23 cellular contexts compared by ENCODE assay signal in the genomic region with DNA sequence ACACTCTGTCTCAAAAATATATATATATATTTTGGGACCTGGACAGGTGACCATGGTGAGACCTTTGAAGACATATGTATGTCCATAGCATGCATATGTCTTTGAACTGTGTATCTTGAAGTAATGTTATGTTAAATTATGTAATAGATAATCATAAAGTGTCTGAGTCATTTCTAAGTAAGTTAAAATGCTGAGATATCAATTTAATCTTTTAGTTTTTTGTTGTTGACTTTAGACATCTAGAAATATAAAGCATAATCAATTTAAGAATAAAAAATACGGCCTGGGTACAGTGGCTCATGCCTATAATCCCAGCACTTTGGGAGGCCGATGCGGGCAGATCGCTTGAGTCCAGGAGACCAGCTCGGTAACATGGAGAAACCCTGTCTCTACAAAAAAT. TPM values are rescaled to one million over a fixed set of nuclear protein-coding genes. Genes with fewer than 3 reads are reported as not detected.
DNase-seq lines count a peak whose midpoint lies in the region; ATAC-seq, FAIRE-seq and TF ChIP-seq lines count a peak whose summit lies in the region.
"Had no signal": no experiment of that assay in that cellular context is flagged by ENCODE, and none has a peak within 500 bp of the region (broad histone marks: within the 10 kb centered on the region; RNA-seq: fewer than 3 reads in every experiment).

No MANE protein-coding gene starts in this region.

- no peak for FAIRE-seq in GM12878 (lab: Jason Lieb, UNC)
- FAIRE-seq: A549 had no signal

- no peaks in the 10 kb centered on the region for H3F3A ChIP-seq in GM23338 (replicated peaks; ENCODE audit: low read depth)

- peak overlapping the region; percentile 94 for H3K27ac ChIP-seq in Karpas-422 (ENCODE audit: low read length)
- peak overlapping the region; percentile 94 for H3K27ac ChIP-seq in OCI-LY7 (ENCODE audit: low read depth, low read length, poor library complexity, severe bottlenecking)
- H3K27ac ChIP-seq in GM12878 (ENCODE audit: control insufficient read depth, insufficient read depth) = peak overlapping the region; percentile 91
- H3K27ac ChIP-seq in upper lobe of left lung = no peak overlapping the region
- no peak overlapping the region for H3K27ac ChIP-seq in GM23338 (ENCODE audit: low read depth)
- H3K27ac ChIP-seq: 22Rv1; A549; BLaER1 treated with 17β-estradiol and CSF1 and Interleukin-3, amounts not matched to agents 10 nM and 100 nM; C4-2B had no signal

- H2AFZ ChIP-seq in Karpas-422 (ENCODE audit: low read length) = no peak overlapping the region
- H2AFZ ChIP-seq in OCI-LY7 (ENCODE audit: low read length) = no peak overlapping the region
- H2AFZ ChIP-seq in GM12878 (ENCODE audit: control insufficient read depth, low read depth, low read length) = no peak overlapping the region
- H2AFZ ChIP-seq in GM23338 = no peak overlapping the region

- DNase-seq in Karpas-422 = no peak
- DNase-seq in OCI-LY7 (ENCODE audit: low spot score) = no peak
- no peak for DNase-seq in GM12878 (ENCODE audit: low read depth, low spot score)
- no peak for DNase-seq in upper lobe of left lung
- no peak for DNase-seq in GM23338 (ENCODE audit: low spot score)
- DNase-seq in activated CD4-positive, alpha-beta T cell treated with anti-CD3 and anti-CD28 coated beads for 4 hours = no peak
- DNase-seq: AML-193; CD4-positive, alpha-beta memory T cell; CD8-positive, alpha-beta memory T cell; COR-L47; DMS 273 treated with DMSO at 0.1 percent for 48 hours; DMS153; DMS53; DMS79; DND-41; EL; GDM1 had no signal

- TF ChIP-seq CTCF in OCI-LY7 (conservative IDR thresholded peaks at IDR 0.05; ENCODE audit: low read length) (no peak), GM12878 (IDR thresholded peaks at IDR 0.05 in 2 of 3, conservative IDR thresholded peaks at IDR 0.05 in 1 of 3; ENCODE audit: control insufficient read depth in 2 of 3, extremely low read depth in 1 of 3, insufficient read depth in 1 of 3, low read depth in 3 of 3, low read length in 3 of 3) (no peak), upper lobe of left lung (IDR thresholded peaks at IDR 0.05) (no peak), GM23338 (conservative IDR thresholded peaks at IDR 0.05; ENCODE audit: low read depth in 2 of 2) (no peak)

- intact Hi-C loops in OCI-LY7 (cut with micrococcal nuclease; ENCODE audit: unreplicated experiment) = loop anchor here (5.0 kb wide), 1 partner anchor 51 kb away; no protein-coding TSS in a partner anchor
- intact Hi-C loops in GM12878 (cut with micrococcal nuclease; ENCODE audit: unreplicated experiment) = no loop called here

- BruUV-seq in OCI-LY7 (replicated peaks; lab: Mats Ljungman, UMichigan) = no TSS peak
- BruUV-seq in GM12878 (replicated peaks; lab: Mats Ljungman, UMichigan) = no TSS peak

- CTCF ChIA-PET in OCI-LY7 (lab: Charles Lee; ENCODE audit: unreplicated experiment) (no interaction called here), GM12878 (lab: Yijun Ruan, JAX) (interaction anchor here (1.4 to 2.5 kb wide), 2 partner anchors 12 to 49 kb away, joined by 3 to 14 read pairs; a partner anchor contains a TSS)

- H3K4me2 ChIP-seq in Karpas-422 (ENCODE audit: low read depth, low read length, poor library complexity, severe bottlenecking) (peak overlapping the region; percentile 66), OCI-LY7 (ENCODE audit: low read length) (peak overlapping the region; percentile 75), GM12878 (ENCODE audit: control insufficient read depth, insufficient read depth) (peak overlapping the region; percentile 92), GM23338 (no peak overlapping the region)
- H3K4me2 ChIP-seq: A549; BLaER1 treated with 17β-estradiol and CSF1 and Interleukin-3, amounts not matched to agents 10 nM and 100 nM had no signal

- H4K20me1 ChIP-seq in Karpas-422 (ENCODE audit: insufficient read depth, low read depth, low read length) = no peaks in the 10 kb centered on the region
- no peaks in the 10 kb centered on the region for H4K20me1 ChIP-seq in OCI-LY7 (ENCODE audit: insufficient read depth, low read length)
- no peaks in the 10 kb centered on the region for H4K20me1 ChIP-seq in GM12878 (ENCODE audit: control insufficient read depth, insufficient read depth)
- H4K20me1 ChIP-seq in GM23338 (replicated peaks; ENCODE audit: insufficient read depth) = no peaks in the 10 kb centered on the region
- H4K20me1 ChIP-seq: BLaER1 treated with 17β-estradiol and CSF1 and Interleukin-3, amounts not matched to agents 10 nM and 100 nM had no signal

- H3K27me3 ChIP-seq in Karpas-422 (ENCODE audit: low read length) (no peaks in the 10 kb centered on the region), GM12878 (replicated peaks in 1 of 2; ENCODE audit: control insufficient read depth in 2 of 2, insufficient read depth in 2 of 2, low read length in 1 of 2) (no peaks in the 10 kb centered on the region), upper lobe of left lung (no peaks in the 10 kb centered on the region), GM23338 (ENCODE audit: insufficient read depth) (no peaks in the 10 kb centered on the region)
- H3K27me3 ChIP-seq: BLaER1 treated with 17β-estradiol and CSF1 and Interleukin-3, amounts not matched to agents 10 nM and 100 nM had no signal

- no peak for TF ChIP-seq RAD21 in GM12878 (IDR thresholded peaks at IDR 0.05; ENCODE audit: insufficient read depth, low read depth, low read length)

- H3K36me3 ChIP-seq in Karpas-422 (ENCODE audit: insufficient read depth, low read length) = no peaks in the 10 kb centered on the region
- H3K36me3 ChIP-seq in OCI-LY7 (ENCODE audit: insufficient read depth, low read length) = peaks cover 51% of the 10 kb centered on the region
- H3K36me3 ChIP-seq in GM12878 (ENCODE audit: control insufficient read depth in 2 of 2, insufficient read depth in 2 of 2, low read length in 1 of 2) = no peaks in the 10 kb centered on the region
- H3K36me3 ChIP-seq in upper lobe of left lung = peaks cover 0 to 3% (median 0%) of the 10 kb centered on the region in 4 donors
- 0 out of 2 replicates have a peak, but pooled peaks cover 5% of the 10 kb centered on the region for H3K36me3 ChIP-seq in GM23338 (ENCODE audit: insufficient read depth)

- no peaks in the 10 kb centered on the region for H3K79me2 ChIP-seq in Karpas-422 (ENCODE audit: low read length)
- H3K79me2 ChIP-seq in OCI-LY7 (ENCODE audit: insufficient read depth, low read depth, low read length) = no peaks in the 10 kb centered on the region
- H3K79me2 ChIP-seq in GM12878 (ENCODE audit: control insufficient read depth, insufficient read depth, low read length) = no peaks in the 10 kb centered on the region
- H3K79me2 ChIP-seq in GM23338 (replicated peaks; ENCODE audit: insufficient read depth) = no peaks in the 10 kb centered on the region

- H3K4me3 ChIP-seq in Karpas-422 (ENCODE audit: low read length) = 0 out of 2 replicates have a peak overlapping the region, but pooled peaks have one; percentile 53
- peak overlapping the region; percentile 49 for H3K4me3 ChIP-seq in OCI-LY7 (ENCODE audit: low read depth, low read length, poor library complexity, severe bottlenecking)
- no peak overlapping the region for H3K4me3 ChIP-seq in GM12878
- H3K4me3 ChIP-seq in upper lobe of left lung = no peak overlapping the region
- H3K4me3 ChIP-seq in GM23338 = no peak overlapping the region
- H3K4me3 ChIP-seq: A549; BLaER1 treated with 17β-estradiol and CSF1 and Interleukin-3, amounts not matched to agents 10 nM and 100 nM had no signal

- no peaks in the 10 kb centered on the region for H3K9me3 Mint-ChIP-seq in GM23338
- H3K9me3 Mint-ChIP-seq: CD4-positive, alpha-beta memory T cell; CD4-positive, CD25-positive, alpha-beta regulatory T cell; CD8-positive, alpha-beta memory T cell had no signal

- no peak overlapping the region for H3K4me3 Mint-ChIP-seq in GM23338
- H3K4me3 Mint-ChIP-seq: CD4-positive, alpha-beta memory T cell; CD8-positive, alpha-beta memory T cell had no signal

- H3K9me3 ChIP-seq in Karpas-422 (ENCODE audit: low read length) = no peaks in the 10 kb centered on the region
- 0 out of 2 replicates have a peak, but pooled peaks cover 5% of the 10 kb centered on the region for H3K9me3 ChIP-seq in OCI-LY7 (ENCODE audit: low read length)
- no peaks in the 10 kb centered on the region for H3K9me3 ChIP-seq in GM12878 (replicated peaks; ENCODE audit: control insufficient read depth, insufficient read depth, low read length)
- H3K9me3 ChIP-seq in upper lobe of left lung = no peaks in the 10 kb centered on the region
- H3K9me3 ChIP-seq: A549; BLaER1 treated with 17β-estradiol and CSF1 and Interleukin-3, amounts not matched to agents 10 nM and 100 nM had no signal

- TF ChIP-seq EP300 in GM12878 (IDR thresholded peaks at IDR 0.05; ENCODE audit: borderline replicate concordance in 1 of 2, control insufficient read depth in 1 of 2, low read depth in 2 of 2, low read length in 2 of 2) (no peak), upper lobe of left lung (IDR thresholded peaks at IDR 0.05) (no peak)

- no peaks in the 10 kb centered on the region for H3K4me1 Mint-ChIP-seq in GM23338
- H3K4me1 Mint-ChIP-seq: CD4-positive, alpha-beta memory T cell; CD8-positive, alpha-beta memory T cell had no signal

- H3K9ac ChIP-seq in Karpas-422 (ENCODE audit: low read length) (no peak overlapping the region), GM12878 (ENCODE audit: control insufficient read depth, insufficient read depth, low read length) (no peak overlapping the region)
- H3K9ac ChIP-seq: BLaER1 treated with 17β-estradiol and CSF1 and Interleukin-3, amounts not matched to agents 10 nM and 100 nM had no signal

- WGBS in GM12878 (ENCODE audit: insufficient coverage, insufficient replicate concordance, low lambda C conversion rate, missing lambda C conversion rate) = 97% methylated on average over 5 of the region's 5 CpGs
- WGBS in upper lobe of left lung, 2 donors = 97 to 99% methylated on average over 5 of the region's 5 CpGs

- H3K27me3 Mint-ChIP-seq in GM23338 (ENCODE audit: insufficient read depth, low read depth, poor library complexity) = peaks cover 4% of the 10 kb centered on the region
- H3K27me3 Mint-ChIP-seq: B cell; CD4-positive, alpha-beta memory T cell; CD4-positive, CD25-positive, alpha-beta regulatory T cell; CD8-positive, alpha-beta memory T cell had no signal

- RAD21 ChIA-PET in GM12878 (lab: Charles Lee; ENCODE audit: unreplicated experiment) = interaction anchor here (0.7 to 2.0 kb wide), 5 partner anchors 12 to 156 kb away, joined by 3 to 11 read pairs (median 3); a partner anchor contains a TSS

- H3K9me2 ChIP-seq in Karpas-422 (replicated peaks; ENCODE audit: insufficient read depth, low read length) (no peaks in the 10 kb centered on the region), OCI-LY7 (ENCODE audit: insufficient read depth, low read length) (no peaks in the 10 kb centered on the region), GM23338 (ENCODE audit: insufficient read depth) (no peaks in the 10 kb centered on the region)

- in situ Hi-C loops in GM12878 (cut with MboI) = no loop called here

- H3K4me1 ChIP-seq in Karpas-422 (ENCODE audit: low read length) (peaks cover 30% of the 10 kb centered on the region), OCI-LY7 (ENCODE audit: insufficient read depth, low read length, poor library complexity, severe bottlenecking) (peaks cover 47% of the 10 kb centered on the region), GM12878 (ENCODE audit: control insufficient read depth, insufficient read depth, low read length) (peaks cover 23% of the 10 kb centered on the region), upper lobe of left lung (no peaks in the 10 kb centered on the region), GM23338 (ENCODE audit: insufficient read depth) (no peaks in the 10 kb centered on the region)
- H3K4me1 ChIP-seq: A549 had no signal

- no peak for ATAC-seq in GM12878
- ATAC-seq in upper lobe of left lung (ENCODE audit: low FRiP score in 2 of 2) = no peak
- no peak for ATAC-seq in GM23338
- ATAC-seq: A549 had no signal

- POLR2A ChIA-PET in OCI-LY7 (lab: Charles Lee) (interaction anchor here (1.2 to 1.3 kb wide), 3 partner anchors 10 to 13 kb away, joined by 3 to 5 read pairs (median 3); no protein-coding TSS in a partner anchor), GM12878 (lab: Charles Lee) (interaction anchor here (1.0 kb wide), 1 partner anchor 17 kb away, joined by 3 read pairs; no protein-coding TSS in a partner anchor)

- SMC1A ChIA-PET in GM12878 (lab: Charles Lee; ENCODE audit: uncharacterized antibody, unreplicated experiment) = interaction anchor here (0.9 to 2.6 kb wide), 5 partner anchors 10 to 147 kb away, joined by 3 to 10 read pairs (median 3); no protein-coding TSS in a partner anchor

- peaks cover 22% of the 10 kb centered on the region; the same call in 2 of the 3 replicates for H3K36me3 Mint-ChIP-seq in GM23338 (ENCODE audit: low read depth)
- H3K36me3 Mint-ChIP-seq: CD4-positive, CD25-positive, alpha-beta regulatory T cell had no signal

- H3K27ac Mint-ChIP-seq in GM23338 = no peak overlapping the region

- no peak for TF ChIP-seq POLR2A in GM12878 (IDR thresholded peaks at IDR 0.05; ENCODE audit: low read depth, low read length)
- no peak for TF ChIP-seq POLR2A in upper lobe of left lung (IDR thresholded peaks at IDR 0.05)

RNA-seq across cellular contexts. Expression of a gene that starts 12.7 kb away (rescaled TPM):
- 56.2 and 60.2 TPM in 2 replicates for total RNA-seq in Karpas-422 (2014; rRNA removed; shearing (Covaris generic); ENCODE audit: low replicate concordance)
- 55.7 and 62.7 TPM in 2 replicates for total RNA-seq in OCI-LY7 (2014; rRNA removed; shearing (Covaris generic))
- total RNA-seq in OCI-LY7 (2022) = 74.5 and 79.3 TPM in 2 replicates
- 194 and 205 TPM in 2 replicates for total RNA-seq in GM12878 (2013; cell fraction: nucleolus; rRNA removed)
- 26.8 and 30.1 TPM in 2 replicates for total RNA-seq in GM12878 (2014; rRNA removed)
- 40.9 and 44.0 TPM in 2 replicates for total RNA-seq in GM12878 (2014; rRNA removed; fragmentation: Illumina TruSeq; extraction: Trizol)
- 36.3 and 39.3 TPM in 2 replicates for total RNA-seq in GM12878 (2021)
- 19.4 TPM for polyA plus RNA-seq in GM12878 (2011; ENCODE audit: low read depth)
- 30.2 and 34.9 TPM in 2 replicates for polyA plus RNA-seq in GM12878 (2011; rRNA removed)
- polyA plus RNA-seq in GM12878 (2011; cell fraction: cytosol; rRNA removed) = 19.5 and 20.7 TPM in 2 replicates
- polyA plus RNA-seq in GM12878 (2011; cell fraction: nucleus; rRNA removed) = 30.7 and 35.8 TPM in 2 replicates
- 20.4 and 24.3 TPM in 2 replicates for polyA plus RNA-seq in GM12878 (2012)
- polyA plus RNA-seq in GM12878 (2014; fragmentation: Illumina TruSeq; extraction: Trizol) = 44.9 and 52.2 TPM in 2 replicates
- polyA plus RNA-seq in GM12878 (2014; fragmentation: Nextera tagmentation; extraction: Ambion mirVana) = 1 to 10 TPM; 8.4 to 8.5 TPM
- 19.1 and 22.2 TPM in 2 replicates for polyA plus RNA-seq in GM12878 (2014; rRNA removed)
- 10 to 100 TPM; 21.6 to 21.9 TPM for polyA plus RNA-seq in GM12878 (2016; fragmentation: Nextera tagmentation; extraction: Ambion mirVana)
- polyA minus RNA-seq in GM12878 (2011; rRNA and poly(A)+ RNA removed) = 51.7 and 65.0 TPM in 2 replicates
- polyA minus RNA-seq in GM12878 (2011; cell fraction: cytosol; rRNA and poly(A)+ RNA removed) = 24.2 and 25.0 TPM in 2 replicates
- 33.9 and 56.1 TPM in 2 replicates for polyA minus RNA-seq in GM12878 (2011; cell fraction: nucleus; rRNA and poly(A)+ RNA removed)
- 100 to 1,000 TPM in 1 of 6 donors, 10 to 100 TPM in 5; 33.8 to 111 (median 53.5) TPM for total RNA-seq in upper lobe of left lung
- total RNA-seq in GM23338 (2014; rRNA removed; shearing (Covaris generic)) = 37.6 and 45.2 TPM in 2 replicates
- 14.0 and 16.7 TPM in 2 replicates for polyA plus RNA-seq in GM23338 (2016; fragmentation: Nextera tagmentation; extraction: Ambion mirVana)

Comparison
In these comparisons a context has a peak if more than half of its experiments do, and no peak if none do; other contexts are left out.
1. H3K27ac ChIP-seq: peak in Karpas-422 (single experiment), OCI-LY7 (single experiment) and GM12878 (single experiment); none in upper lobe of left lung (0 of 4) and GM23338 (single experiment).
2. H3K4me3 ChIP-seq: peak in Karpas-422 (single experiment) and OCI-LY7 (single experiment); none in GM12878 (single experiment), upper lobe of left lung (0 of 4) and GM23338 (single experiment).